12 cellular contexts compared by ENCODE assay signal in genomic region chr3:17411157-17411877, GRCh38.
DNase-seq lines count a peak whose midpoint lies in the region; FAIRE-seq and TF ChIP-seq lines count a peak whose summit lies in the region.
"Had no signal": no experiment of that assay in that cellular context is flagged by ENCODE, and none has a peak within 500 bp of the region (broad histone marks: within the 10 kb centered on the region; RNA-seq: fewer than 3 reads in every experiment).

No MANE protein-coding gene starts in this region.

- intact Hi-C loops in colonic mucosa (cut with DNase I): loop anchor here (10.0 kb wide), 1 partner anchor 807 kb away; the partner anchor contains the start of gene DAZL

- peak; percentile 14 for DNase-seq in NCI-H2107 treated with DMSO at 0.1 percent for 48 hours (lab: John Stamatoyannopoulos, UW; ENCODE audit: unreplicated experiment)
- DNase-seq in NCI-H2107 (lab: John Stamatoyannopoulos, UW): no peak
- DNase-seq in NCI-H524 treated with DMSO at 0.1 percent for 48 hours (lab: John Stamatoyannopoulos, UW): peak; percentile 78
- DNase-seq in iPS-NIHi11 (ENCODE audit: low spot score): no peak
- DNase-seq in colonic mucosa: no peak
- DNase-seq: GM23248, NCI-H2029 had no signal

- FAIRE-seq in islet of Langerhans (lab: Jason Lieb, UNC): peak; percentile 41
- FAIRE-seq: A549, HTR-8/SVneo had no signal

- no peak overlapping the region for H3K9ac ChIP-seq in colonic mucosa (ENCODE audit: low read depth in 2 of 2, low read length in 2 of 2)
- H3K9ac ChIP-seq: GM23248 had no signal

- H3K36me3 ChIP-seq in HEK293 (ENCODE audit: control insufficient read depth in 2 of 2, insufficient read depth in 1 of 2, low read length in 2 of 2): no peaks in the 10 kb centered on the region
- no peaks in the 10 kb centered on the region for H3K36me3 ChIP-seq in colonic mucosa
- H3K36me3 ChIP-seq: SJCRH30 had no signal

- H3K4me1 ChIP-seq in HEK293 (ENCODE audit: control insufficient read depth, insufficient read depth, low read length) (no peaks in the 10 kb centered on the region), colonic mucosa (no peaks in the 10 kb centered on the region)
- H3K4me1 ChIP-seq: A549, SJCRH30 had no signal

- POLR2A ChIA-PET in HEK293 (lab: Yijun Ruan, JAX): no interaction called here

- no peak overlapping the region for H3K4me3 ChIP-seq in HEK293 (ENCODE audit: low read depth, low read length)
- H3K4me3 ChIP-seq in colonic mucosa: no peak overlapping the region
- H3K4me3 ChIP-seq: A549, GM23248, SJCRH30 had no signal

- no peaks in the 10 kb centered on the region for H3K9me3 ChIP-seq in HEK293 (ENCODE audit: control insufficient read depth, insufficient read depth, low read depth, low read length)
- H3K9me3 ChIP-seq in colonic mucosa: no peaks in the 10 kb centered on the region
- H3K9me3 ChIP-seq: A549, SJCRH30 had no signal

- CTCF ChIA-PET in HEK293 (lab: Yijun Ruan, JAX): interaction anchor here (0.8 to 1.4 kb wide), 6 partner anchors 16 to 797 kb away, joined by 3 to 5 read pairs (median 3); no protein-coding TSS in a partner anchor

- H3K27me3 ChIP-seq in colonic mucosa: no peaks in the 10 kb centered on the region
- H3K27me3 ChIP-seq: SJCRH30 had no signal

- H3K27ac ChIP-seq in HEK293 (ENCODE audit: extremely low read depth, low read depth, low read length) (no peak overlapping the region), colonic mucosa (no peak overlapping the region)
- H3K27ac ChIP-seq: A549, GM23248, SJCRH30 had no signal

- TF ChIP-seq CTCF in HEK293 (tag by site-specific recombination; IDR thresholded peaks at IDR 0.05): no peak
- TF ChIP-seq CTCF in colonic mucosa (IDR thresholded peaks at IDR 0.05): no peak

TF ChIP-seq in HEK293, 187 proteins besides CTCF, POLR2A, EP300 and RAD21 (continues in another document):
- peak; percentile 29; the same call in 1 of the 2 replicates for TF ChIP-seq GLIS1 (tag by site-specific recombination; IDR thresholded peaks at IDR 0.05)
- no peak for TF ChIP-seq ZNF280C (tag by site-specific recombination; IDR thresholded peaks at IDR 0.05)
- TF ChIP-seq ZNF335 (tag by site-specific recombination; conservative IDR thresholded peaks at IDR 0.05): peak; percentile 20; the same call in 1 of the 2 replicates
- no peak for TF ChIP-seq ZNF692 (tag by site-specific recombination; IDR thresholded peaks at IDR 0.05)
- TF ChIP-seq ZNF239 (tag by site-specific recombination; IDR thresholded peaks at IDR 0.05): no peak
- TF ChIP-seq ZSCAN16 (tag by site-specific recombination; IDR thresholded peaks at IDR 0.05): no peak
- 0 out of 2 replicates have a peak, but pooled peaks have one; percentile 76 for TF ChIP-seq BCL11B (tag by site-specific recombination; IDR thresholded peaks at IDR 0.05; ENCODE audit: low read depth)
- peak; percentile 14; the same call in 1 of the 2 replicates for TF ChIP-seq IKZF3 (tag by site-specific recombination; IDR thresholded peaks at IDR 0.05)
- TF ChIP-seq ZNF629 (tag by site-specific recombination; IDR thresholded peaks at IDR 0.05): peak; percentile 43
- TF ChIP-seq ZNF664 (tag by site-specific recombination; IDR thresholded peaks at IDR 0.05): no peak
- TF ChIP-seq ZBTB10 (tag by site-specific recombination; IDR thresholded peaks at IDR 0.05): no peak
- TF ChIP-seq PRDM6 (tag by site-specific recombination; IDR thresholded peaks at IDR 0.05): peak; percentile 46; the same call in 1 of the 2 replicates
- TF ChIP-seq ZSCAN30 (tag by site-specific recombination; IDR thresholded peaks at IDR 0.05): 0 out of 2 replicates have a peak, but pooled peaks have one; percentile 14
- TF ChIP-seq ZNF544 (tag by site-specific recombination; IDR thresholded peaks at IDR 0.05): no peak
- 0 out of 2 replicates have a peak, but pooled peaks have one; percentile 15 for TF ChIP-seq ZNF133 (tag by site-specific recombination; IDR thresholded peaks at IDR 0.05)
- TF ChIP-seq ZNF843 (tag by site-specific recombination; IDR thresholded peaks at IDR 0.05): peak; percentile 71
- no peak for TF ChIP-seq ZNF561 (tag by site-specific recombination; IDR thresholded peaks at IDR 0.05; ENCODE audit: borderline replicate concordance)
- TF ChIP-seq OSR2 (tag by site-specific recombination; IDR thresholded peaks at IDR 0.05): peak; percentile 62
- TF ChIP-seq ZNF449 (tag by site-specific recombination; IDR thresholded peaks at IDR 0.05): no peak

Comparison
In these comparisons a context has a peak if more than half of its experiments do, and no peak if none do; other contexts are left out.
1. DNase-seq: peak in NCI-H2107 treated with DMSO at 0.1 percent for 48 hours (single experiment) and NCI-H524 treated with DMSO at 0.1 percent for 48 hours (single experiment); none in NCI-H2107 (single experiment), iPS-NIHi11 (single experiment) and colonic mucosa (single experiment).